In the genomic region with DNA sequence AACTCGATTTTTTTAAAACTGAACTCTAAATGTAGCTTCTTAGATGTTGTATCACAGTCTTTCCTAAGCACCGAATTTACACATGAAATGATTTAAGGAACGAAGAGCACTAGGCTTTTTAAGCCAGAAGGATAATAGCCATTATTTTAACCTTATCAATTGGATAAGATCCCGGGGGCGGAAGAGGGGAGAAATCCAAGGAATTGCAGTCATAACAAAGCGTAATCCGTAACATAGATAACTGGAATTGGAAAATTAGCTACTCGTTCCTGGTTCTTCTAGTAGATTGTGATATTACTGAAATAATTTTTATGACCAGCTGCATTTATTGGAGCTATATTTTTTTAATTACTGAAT, we compare ENCODE assay signal across 8 cellular contexts. TPM values are rescaled to one million over a fixed set of nuclear protein-coding genes. Genes with fewer than 3 reads are reported as not detected.
A peak's percentile ranks its signal among the peaks of the same experiment; 100 is the strongest.
DNase-seq lines count a peak whose midpoint lies in the region; ATAC-seq and TF ChIP-seq lines count a peak whose summit lies in the region.

No MANE protein-coding gene starts in this region.

- peak overlapping the region; percentile 67 for H3K4me3 ChIP-seq in AG04449 (ENCODE audit: low read depth, low read length)
- H3K4me3 ChIP-seq in IMR-90 (ENCODE audit: insufficient read depth, low read depth, low read length) = peak overlapping the region; percentile 67

- no peak overlapping the region for H3K56ac ChIP-seq in IMR-90 (ENCODE audit: extremely low read depth, insufficient read depth, low read length)

- no peak for TF ChIP-seq POLR2A in IMR-90 (IDR thresholded peaks at IDR 0.05; ENCODE audit: low read depth, low read length)

- no peak overlapping the region for H2BK120ac ChIP-seq in IMR-90 (ENCODE audit: low read depth, low read length)

- dilution Hi-C loops in IMR-90 (cut with HindIII; ENCODE audit: low sequenced_read_pairs, unreplicated experiment) = no loop called here

- H3K4me3 Mint-ChIP-seq in naive B cell = peak overlapping the region; percentile 90 to 99 (median 98)

- no peaks in the 10 kb centered on the region for H4K20me1 ChIP-seq in IMR-90 (ENCODE audit: insufficient read depth, low read length)

- H3K9me1 ChIP-seq in IMR-90 (ENCODE audit: insufficient read depth, low read length) = no peaks in the 10 kb centered on the region

- H3K36me3 Mint-ChIP-seq in naive B cell = no peaks in the 10 kb centered on the region

- peaks cover 0 to 3% (median 2%) of the 10 kb centered on the region in 7 donors for H3K9me3 Mint-ChIP-seq in naive B cell

- POLR2A ChIA-PET in AG04449 (lab: Yijun Ruan, JAX) = no interaction called here
- POLR2A ChIA-PET in IMR-90 (lab: Charles Lee; ENCODE audit: unreplicated experiment) = no interaction called here

- no peak overlapping the region for H3K4ac ChIP-seq in IMR-90 (ENCODE audit: low read depth, low read length)

- no peaks in the 10 kb centered on the region for H3K27me3 ChIP-seq in IMR-90 (ENCODE audit: control insufficient read depth, insufficient read depth, low read length)

- CTCF ChIA-PET in AG04449 (lab: Yijun Ruan, JAX) (interaction anchor here (1.0 kb wide), 1 partner anchor 27 kb away, joined by 3 read pairs; no protein-coding TSS in a partner anchor), IMR-90 (lab: Yijun Ruan, JAX) (interaction anchor here (0.8 kb wide), 1 partner anchor 23 kb away, joined by 6 read pairs; no protein-coding TSS in a partner anchor)

- no peak for TF ChIP-seq CTCF in AG04449 (IDR thresholded peaks at IDR 0.05; ENCODE audit: insufficient read depth, low read length, missing control alignments)
- no peak for TF ChIP-seq CTCF in IMR-90 (conservative IDR thresholded peaks at IDR 0.05; ENCODE audit: low read depth, low read length)
- TF ChIP-seq CTCF in GM13976 (IDR thresholded peaks at IDR 0.05; ENCODE audit: borderline replicate concordance, control extremely low read depth, extremely low read depth, insufficient read depth, missing control alignments) = no peak

- peaks cover 0 to 4% (median 0%) of the 10 kb centered on the region in 3 donors for H3K27me3 Mint-ChIP-seq in naive B cell

- H3K36me3 ChIP-seq in IMR-90 (ENCODE audit: control insufficient read depth, insufficient read depth, low read length) = no peaks in the 10 kb centered on the region

- intact Hi-C loops in IMR-90 (cut with micrococcal nuclease) = loop anchor here (5.0 kb wide), 1 partner anchor 80 kb away; no protein-coding TSS in a partner anchor

- H3K4me2 ChIP-seq in IMR-90 (ENCODE audit: low read depth, low read length) = peak overlapping the region; percentile 96

- ATAC-seq in IMR-90 (ENCODE audit: low read depth) = no peak
- no peak for ATAC-seq in naive B cell (ENCODE audit: low read depth in 2 of 2)
- no peak for ATAC-seq in GM18517 (IDR thresholded peaks at IDR 0.05; ENCODE audit: unreplicated experiment)

- H3K9ac ChIP-seq in IMR-90 (ENCODE audit: low read depth, low read length) = peak overlapping the region; percentile 51

- no peak overlapping the region for H2BK5ac ChIP-seq in IMR-90 (ENCODE audit: low read depth, low read length, poor library complexity, severe bottlenecking)

- no peak overlapping the region for H3K27ac ChIP-seq in IMR-90 (ENCODE audit: insufficient read depth, low read length)
- H3K27ac ChIP-seq in caudate nucleus (ENCODE audit: low read depth, low read length) = peak overlapping the region; percentile 100

- peak overlapping the region; percentile 11; the same call in 1 of the 2 replicates for H3K23ac ChIP-seq in IMR-90 (ENCODE audit: low read depth, low read length)

- no CpG with 5 or more reads among the region's 8 CpGs for WGBS in IMR-90 (ENCODE audit: extremely low coverage in 2 of 2, insufficient read length in 1 of 2), 2 experiments

- no peaks in the 10 kb centered on the region; a peak in 2 of 4 replicates for H3K79me1 ChIP-seq in IMR-90 (ENCODE audit: low read depth in 1 of 2, low read length in 2 of 2)

- H3K18ac ChIP-seq in IMR-90 (ENCODE audit: low read depth, low read length) = no peak overlapping the region

- in situ Hi-C loops in IMR-90 (cut with MboI; ENCODE audit: low sequenced_read_pairs) (loop anchor here (10.0 kb wide), 1 partner anchor 177 kb away; no protein-coding TSS in a partner anchor), GM13976 (cut with MboI; ENCODE audit: low sequenced_read_pairs, unreplicated experiment) (no loop called here)

- peak overlapping the region; percentile 81 to 98 (median 94) for H3K27ac Mint-ChIP-seq in naive B cell

- no peak overlapping the region for H4K91ac ChIP-seq in IMR-90 (ENCODE audit: insufficient read depth, low read depth, low read length)

- no peak overlapping the region for H2AK9ac ChIP-seq in IMR-90 (replicated peaks; ENCODE audit: low read depth, low read length, poor library complexity)

- H2BK20ac ChIP-seq in IMR-90 (ENCODE audit: low read depth, low read length) = no peak overlapping the region

- BruUV-seq in IMR-90 (replicated peaks; lab: Mats Ljungman, UMichigan) = no TSS peak

- no peaks in the 10 kb centered on the region for H3K9me3 ChIP-seq in IMR-90 (ENCODE audit: control insufficient read depth, insufficient read depth, low read length)

- no peaks in the 10 kb centered on the region for H3K4me1 ChIP-seq in IMR-90 (ENCODE audit: control insufficient read depth, insufficient read depth, low read length)

- no peak overlapping the region for H4K5ac ChIP-seq in IMR-90 (ENCODE audit: low read depth, low read length)

- no peak overlapping the region for H2BK15ac ChIP-seq in IMR-90 (ENCODE audit: low read depth, low read length)

- peak overlapping the region; percentile 95 for H2AFZ ChIP-seq in IMR-90 (replicated peaks; ENCODE audit: low read length, poor library complexity)

- H2AK5ac ChIP-seq in IMR-90 (ENCODE audit: low read depth, low read length) = no peak overlapping the region

- DNase-seq in AG04449 (ENCODE audit: low read depth, low spot score) = no peak
- DNase-seq in IMR-90 = no peak
- DNase-seq in caudate nucleus (lab: John Stamatoyannopoulos, UW) = no peak
- DNase-seq in naive B cell = no peak
- no peak for DNase-seq in GM13976 (ENCODE audit: low spot score)
- DNase-seq in effector CD4-positive, alpha-beta T cell = no peak
- DNase-seq in NOMO-1 treated with dmso at 0.1 percent for 144 hours (lab: John Stamatoyannopoulos, UW; ENCODE audit: unreplicated experiment) = no peak

- no peak for TF ChIP-seq RAD21 in IMR-90 (IDR thresholded peaks at IDR 0.05; ENCODE audit: low read length)

- H3K4me1 Mint-ChIP-seq in naive B cell = peaks cover 20 to 26% (median 21%) of the 10 kb centered on the region in 3 donors

- H3K14ac ChIP-seq in IMR-90 (replicated peaks; ENCODE audit: low read depth, low read length) = no peak overlapping the region

- H4K8ac ChIP-seq in IMR-90 (ENCODE audit: low read depth in 2 of 2, low read length in 2 of 2) = no peak overlapping the region

TF ChIP-seq in IMR-90, 13 proteins besides CTCF, POLR2A, EP300 and RAD21:
- no peak for TF ChIP-seq SMC3 (IDR thresholded peaks at IDR 0.05; ENCODE audit: low read depth, low read length)

RNA-seq across cellular contexts. Expression of a gene that starts 1.0 kb away (rescaled TPM):
- total RNA-seq in IMR-90 (2012; rRNA removed) = 7.2 and 8.1 TPM in 2 replicates
- polyA plus RNA-seq in IMR-90 (2012; rRNA removed) = 2.0 and 3.1 TPM in 2 replicates
- polyA plus RNA-seq in IMR-90 (2012; cell fraction: cytosol; rRNA removed) = 0.36 and 0.45 TPM in 2 replicates
- polyA plus RNA-seq in IMR-90 (2012; cell fraction: nucleus; rRNA removed; ENCODE audit: low replicate concordance) = 0.45 and 7.2 TPM in 2 replicates
- 1 to 10 TPM in 5 of 6 donors, under 1 TPM in 1; 0.52 to 3.2 (median 2.4) TPM for polyA plus RNA-seq in naive B cell (ENCODE audit: low read depth in 6 of 6)

RNA-seq across cellular contexts. Expression of a gene that starts 53.0 kb away (rescaled TPM):
- total RNA-seq in IMR-90 (2012; rRNA removed) = not detected in 2 replicates
- not detected in 2 replicates for polyA plus RNA-seq in IMR-90 (2012; rRNA removed)
- polyA plus RNA-seq in IMR-90 (2012; cell fraction: cytosol; rRNA removed) = not detected in 2 replicates
- not detected in 2 replicates for polyA plus RNA-seq in IMR-90 (2012; cell fraction: nucleus; rRNA removed; ENCODE audit: low replicate concordance)
- not detected for polyA plus RNA-seq in naive B cell (ENCODE audit: low read depth in 6 of 6)
